11 cellular contexts compared by ENCODE assay signal in genomic region chr1:15851251-15852035, GRCh38. TPM values are rescaled to one million over a fixed set of nuclear protein-coding genes. Genes with fewer than 3 reads are reported as not detected.
DNase-seq lines count a peak whose midpoint lies in the region; ATAC-seq, FAIRE-seq and TF ChIP-seq lines count a peak whose summit lies in the region.
"Had no signal": no experiment of that assay in that cellular context is flagged by ENCODE, and none has a peak within 500 bp of the region (broad histone marks: within the 10 kb centered on the region; RNA-seq: fewer than 3 reads in every experiment).

No MANE protein-coding gene starts in this region.

- H3K27me3 Mint-ChIP-seq in CD14-positive monocyte (ENCODE audit: low read depth in 3 of 3) (no peaks in the 10 kb centered on the region), nephron (ENCODE audit: low read depth) (no peaks in the 10 kb centered on the region)

- WGBS in K562 (ENCODE audit: insufficient coverage, low coverage, missing lambda C conversion rate) = 23% methylated on average over 16 of the region's 16 CpGs

- DNase-seq in CD14-positive monocyte (ENCODE audit: low spot score) (no peak), K562 (ENCODE audit: extremely low read depth in 1 of 4, low spot score in 3 of 4) (peak in 1 of 4 experiments; percentile 40), T-helper 1 cell (no peak), NCI-H2029 (lab: John Stamatoyannopoulos, UW) (no peak)
- DNase-seq: central memory CD4-positive, alpha-beta T cell; SIG-M5 had no signal

- H3K27me3 ChIP-seq in KMS-11 (ENCODE audit: insufficient read depth, low read depth) = no peaks in the 10 kb centered on the region
- no peaks in the 10 kb centered on the region for H3K27me3 ChIP-seq in K562 (ENCODE audit: control insufficient read depth in 2 of 2, insufficient read depth in 2 of 2, low read length in 2 of 2)
- H3K27me3 ChIP-seq: suprapubic skin had no signal

- POLR2A ChIA-PET in K562 (lab: Yijun Ruan, JAX) = interaction anchor here (0.8 to 10.4 kb wide), 9 partner anchors 8 to 35 kb away, joined by 3 to 133 read pairs (median 8); no protein-coding TSS in a partner anchor

- no peak for TF ChIP-seq RAD21 in K562 (CRISPR knock-in tag; conservative IDR thresholded peaks at IDR 0.05 in 1 of 2, IDR thresholded peaks at IDR 0.05 in 1 of 2)

- H3K9me3 ChIP-seq in K562 (replicated peaks; ENCODE audit: control insufficient read depth, insufficient read depth, low read depth, low read length) = no peaks in the 10 kb centered on the region
- H3K9me3 ChIP-seq: suprapubic skin had no signal

- H3K79me2 ChIP-seq in KMS-11 (ENCODE audit: insufficient read depth, low read depth) (peaks cover 91% of the 10 kb centered on the region), K562 (ENCODE audit: control insufficient read depth, insufficient read depth, low read length) (peaks cover 99% of the 10 kb centered on the region)

- H3K9ac ChIP-seq in KMS-11 (peak overlapping the region; percentile 25; the same call in 1 of the 2 replicates), K562 (ENCODE audit: insufficient read depth in 1 of 2, low read depth in 2 of 2, low read length in 2 of 2) (peak overlapping the region in 1 of 2 experiments; percentile 88; a peak in 2 of 4 replicates)

- H3K4me3 ChIP-seq in KMS-11 (IDR thresholded peaks at IDR 0.05; ENCODE audit: insufficient read depth, low read depth, low read length) = peak overlapping the region; percentile 19
- peak overlapping the region; percentile 2; the same call in 1 of the 2 replicates for H3K4me3 ChIP-seq in K562

- no peaks in the 10 kb centered on the region for H3K36me3 ChIP-seq in KMS-11 (ENCODE audit: insufficient read depth)
- peaks cover 11% of the 10 kb centered on the region; the same call in 2 of the 3 replicates for H3K36me3 ChIP-seq in K562 (ENCODE audit: control insufficient read depth, insufficient read depth, low read length)
- H3K36me3 ChIP-seq: suprapubic skin had no signal

- ATAC-seq in K562 (no peak), HG02642 (IDR thresholded peaks at IDR 0.05; ENCODE audit: poor library complexity, unreplicated experiment) (no peak), HG03354 (IDR thresholded peaks at IDR 0.05; ENCODE audit: poor library complexity, severe bottlenecking, unreplicated experiment) (no peak)

- intact Hi-C loops in CD14-positive monocyte (cut with micrococcal nuclease) = no loop called here
- intact Hi-C loops in K562 (cut with micrococcal nuclease) = no loop called here

- H3K9me1 ChIP-seq in K562 (ENCODE audit: control insufficient read depth, insufficient read depth, low read length) = no peaks in the 10 kb centered on the region

- CTCF ChIA-PET in K562 (lab: Yijun Ruan, JAX; ENCODE audit: low intra/inter-chr PET ratio) = no interaction called here

- H3K4me2 ChIP-seq in KMS-11 (peak overlapping the region; percentile 91), K562 (ENCODE audit: insufficient read depth, low read length) (peak overlapping the region; percentile 50; the same call in 1 of the 2 replicates)

- H2AFZ ChIP-seq in KMS-11 (ENCODE audit: low read depth) (no peak overlapping the region), K562 (ENCODE audit: low read depth, low read length) (no peak overlapping the region)

- peak overlapping the region in 1 of 2 donors; percentile 47 for H3K4me3 Mint-ChIP-seq in CD14-positive monocyte
- peak overlapping the region; percentile 35 to 47 (median 44) for H3K4me3 Mint-ChIP-seq in nephron

- TF ChIP-seq EP300 in K562 (IDR thresholded peaks at IDR 0.05; ENCODE audit: low read length) = no peak

- H3K9me3 Mint-ChIP-seq in CD14-positive monocyte (peaks cover 0 to 1% (median 0%) of the 10 kb centered on the region in 7 donors), nephron (no peaks in the 10 kb centered on the region)

- H3K27ac Mint-ChIP-seq in CD14-positive monocyte (peak overlapping the region in 4 of 7 donors; percentile 3 to 52 (median 42)), nephron (peak overlapping the region; percentile 98 to 100 (median 99))

- no peak for TF ChIP-seq CTCF in CD14-positive monocyte (IDR thresholded peaks at IDR 0.05)
- TF ChIP-seq CTCF in KMS-11 (conservative IDR thresholded peaks at IDR 0.05; ENCODE audit: low read depth, low read length) = no peak
- TF ChIP-seq CTCF in K562 (IDR thresholded peaks at IDR 0.05 in 2 of 3, conservative IDR thresholded peaks at IDR 0.05 in 1 of 3; ENCODE audit: insufficient read depth in 2 of 3, low read depth in 1 of 3, low read length in 3 of 3) = no peak
- TF ChIP-seq CTCF in nephron (IDR thresholded peaks at IDR 0.05; ENCODE audit: unreplicated experiment in 3 of 3) = no peak

- no peak for TF ChIP-seq POLR2A in K562 (conservative IDR thresholded peaks at IDR 0.05)

- H3K36me3 Mint-ChIP-seq in CD14-positive monocyte (no peaks in the 10 kb centered on the region), nephron (ENCODE audit: low read depth) (no peaks in the 10 kb centered on the region)

- FAIRE-seq in K562 (lab: Jason Lieb, UNC) = peak; percentile 6

- peaks cover 36% of the 10 kb centered on the region for H3K4me1 Mint-ChIP-seq in CD14-positive monocyte
- H3K4me1 Mint-ChIP-seq in nephron = peaks cover 32% of the 10 kb centered on the region

- H3K4me1 ChIP-seq in KMS-11 (ENCODE audit: low read depth, poor library complexity, severe bottlenecking) = peaks cover 60% of the 10 kb centered on the region
- peaks cover 8 to 24% of the 10 kb centered on the region in 2 experiments; a peak in 4 of 5 replicates for H3K4me1 ChIP-seq in K562 (replicated peaks in 1 of 2; ENCODE audit: control insufficient read depth in 2 of 2, insufficient read depth in 2 of 2, low read length in 2 of 2)

- H4K20me1 ChIP-seq in KMS-11 (ENCODE audit: insufficient read depth) = peaks cover 29% of the 10 kb centered on the region
- H4K20me1 ChIP-seq in K562 (replicated peaks; ENCODE audit: control insufficient read depth, insufficient read depth, low read length) = 0 out of 2 replicates have a peak, but pooled peaks cover 4% of the 10 kb centered on the region

- BruUV-seq in K562 (replicated peaks; lab: Mats Ljungman, UMichigan) = no TSS peak

- in situ Hi-C loops in K562 (cut with MboI) = loop anchor here (25.0 kb wide), 1 partner anchor 1011 kb away; no protein-coding TSS in a partner anchor

- H3K27ac ChIP-seq in KMS-11 (peak overlapping the region; percentile 88; the same call in 1 of the 2 replicates), K562 (ENCODE audit: extremely low read depth, low read depth, low read length) (peak overlapping the region; percentile 97; the same call in 2 of the 3 replicates)

TF ChIP-seq in K562, 482 proteins besides CTCF, POLR2A, EP300 and RAD21 (continues in another document):
- TF ChIP-seq RUNX1 (IDR thresholded peaks at IDR 0.05; ENCODE audit: low read depth) = no peak
- TF ChIP-seq GABPB2 (CRISPR knock-in tag; conservative IDR thresholded peaks at IDR 0.05) = no peak
- no peak for TF ChIP-seq PPARD (CRISPR knock-in tag; IDR thresholded peaks at IDR 0.05)
- TF ChIP-seq, protein P1, sequence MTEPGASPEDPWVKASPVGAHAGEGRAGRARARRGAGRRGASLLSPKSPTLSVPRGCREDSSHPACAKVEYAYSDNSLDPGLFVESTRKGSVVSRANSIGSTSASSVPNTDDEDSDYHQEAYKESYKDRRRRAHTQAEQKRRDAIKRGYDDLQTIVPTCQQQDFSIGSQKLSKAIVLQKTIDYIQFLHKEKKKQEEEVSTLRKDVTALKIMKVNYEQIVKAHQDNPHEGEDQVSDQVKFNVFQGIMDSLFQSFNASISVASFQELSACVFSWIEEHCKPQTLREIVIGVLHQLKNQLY (CRISPR knock-in tag; conservative IDR thresholded peaks at IDR 0.05) = no peak
- no peak for TF ChIP-seq TCFL5 (CRISPR knock-in tag; conservative IDR thresholded peaks at IDR 0.05)

RNA-seq across cellular contexts. Expression of gene SPEN, which starts 3.9 kb away (rescaled TPM):
- 1 to 10 TPM; 3.1 to 6.1 TPM for polyA plus RNA-seq in CD14-positive monocyte
- 154 and 372 TPM in 2 replicates for total RNA-seq in K562 (2011; cell fraction: chromatin; rRNA removed; ENCODE audit: low replicate concordance)
- total RNA-seq in K562 (2011; cell fraction: nucleolus; rRNA removed) = 64.2 and 82.1 TPM in 2 replicates
- total RNA-seq in K562 (2011; cell fraction: nucleoplasm; rRNA removed) = 125 and 165 TPM in 2 replicates
- 27.2 and 27.8 TPM in 2 replicates for total RNA-seq in K562 (2014; rRNA removed)
- total RNA-seq in K562 (2014; rRNA removed; fragmentation: Illumina TruSeq; extraction: Trizol) = 29.9 and 36.1 TPM in 2 replicates
- 24.5 and 29.1 TPM in 2 replicates for total RNA-seq in K562 (2015; rRNA removed; fragmentation: Illumina TruSeq; extraction: Trizol)
- 72.1 and 80.2 TPM in 2 replicates for total RNA-seq in K562 (2021)
- polyA plus RNA-seq in K562 (2011; rRNA removed) = 11.9 and 16.4 TPM in 2 replicates
- polyA plus RNA-seq in K562 (2011; cell fraction: cytosol; rRNA removed) = 9.5 and 13.0 TPM in 2 replicates
- polyA plus RNA-seq in K562 (2011; cell fraction: nucleus; rRNA removed) = 46.3 and 63.2 TPM in 2 replicates
- 54.0 and 72.6 TPM in 2 replicates for polyA plus RNA-seq in K562 (2012)
- 87.5 and 87.6 TPM in 2 replicates for polyA plus RNA-seq in K562 (2014; fragmentation: Illumina TruSeq; extraction: Trizol)
- 10 to 100 TPM in 1 of 2 experiments, 1 to 10 TPM in 1; 5.7 to 13.1 TPM for polyA plus RNA-seq in K562 (2014; fragmentation: Nextera tagmentation; extraction: Ambion mirVana)
- polyA plus RNA-seq in K562 (2014; rRNA removed) = 31.9 and 34.6 TPM in 2 replicates
- polyA minus RNA-seq in K562 (2011; rRNA and poly(A)+ RNA removed) = 52.8 and 75.1 TPM in 2 replicates
- 38.6 and 44.5 TPM in 2 replicates for polyA minus RNA-seq in K562 (2011; cell fraction: cytosol; rRNA and poly(A)+ RNA removed)
- 32.0 and 67.9 TPM in 2 replicates for polyA minus RNA-seq in K562 (2011; cell fraction: nucleus; rRNA and poly(A)+ RNA removed)

RNA-seq across cellular contexts. Expression of gene UQCRHL, which starts 44.0 kb away (rescaled TPM):
- polyA plus RNA-seq in CD14-positive monocyte (1 to 10 TPM; 1.0 TPM), K562 (2011; rRNA removed) (26.3 and 27.6 TPM in 2 replicates), K562 (2014; fragmentation: Illumina TruSeq; extraction: Trizol) (17.6 and 18.9 TPM in 2 replicates), K562 (2014; fragmentation: Nextera tagmentation; extraction: Ambion mirVana) (10 to 100 TPM; 20.4 to 25.8 TPM), K562 (2014; rRNA removed) (13.2 and 27.2 TPM in 2 replicates)
- total RNA-seq in K562 (2011; cell fraction: chromatin; rRNA removed; ENCODE audit: low replicate concordance) = 2.3 and 3.2 TPM in 2 replicates
- 2.8 TPM in 2 replicates for total RNA-seq in K562 (2011; cell fraction: nucleolus; rRNA removed)
- total RNA-seq in K562 (2011; cell fraction: nucleoplasm; rRNA removed) = 4.1 and 4.2 TPM in 2 replicates
- total RNA-seq in K562 (2014; rRNA removed) (40.7 and 76.9 TPM in 2 replicates), K562 (2014; rRNA removed; fragmentation: Illumina TruSeq; extraction: Trizol) (41.3 and 45.7 TPM in 2 replicates), K562 (2015; rRNA removed; fragmentation: Illumina TruSeq; extraction: Trizol) (19.4 and 21.8 TPM in 2 replicates), K562 (2021) (5.1 and 5.9 TPM in 2 replicates)
- 3.9 and 8.7 TPM in 2 replicates for polyA plus RNA-seq in K562 (2011; cell fraction: cytosol; rRNA removed)
- polyA plus RNA-seq in K562 (2011; cell fraction: nucleus; rRNA removed) = 2.2 and 6.0 TPM in 2 replicates
- polyA plus RNA-seq in K562 (2012) = 9.1 and 25.6 TPM in 2 replicates
- polyA minus RNA-seq in K562 (2011; rRNA and poly(A)+ RNA removed) = 6.5 and 7.8 TPM in 2 replicates
- 9.1 and 15.2 TPM in 2 replicates for polyA minus RNA-seq in K562 (2011; cell fraction: cytosol; rRNA and poly(A)+ RNA removed)
- 0.67 and 3.4 TPM in 2 replicates for polyA minus RNA-seq in K562 (2011; cell fraction: nucleus; rRNA and poly(A)+ RNA removed)
